ENCODE assay signal across 8 cellular contexts in genomic region chr20:60210779-60211617, GRCh38.
DNase-seq lines count a peak whose midpoint lies in the region; ATAC-seq and TF ChIP-seq lines count a peak whose summit lies in the region.

No MANE protein-coding gene starts in this region.

- WGBS in upper lobe of left lung, 2 donors: 38 to 39% methylated on average over 25 of the region's 25 CpGs

- TF ChIP-seq CTCF in parathyroid adenoma (IDR thresholded peaks at IDR 0.05) (peak; percentile 95), upper lobe of left lung (IDR thresholded peaks at IDR 0.05) (peak; percentile 53 to 84 (median 78))

- no peaks in the 10 kb centered on the region for H3K79me2 ChIP-seq in parathyroid adenoma

- H3K27me3 ChIP-seq in parathyroid adenoma (ENCODE audit: control insufficient read depth, insufficient read depth, low read length) (no peaks in the 10 kb centered on the region), upper lobe of left lung (no peaks in the 10 kb centered on the region)

- ATAC-seq in upper lobe of left lung (ENCODE audit: low FRiP score in 2 of 2): peak; percentile 78 to 86

- peaks cover 35% of the 10 kb centered on the region for H3K4me1 ChIP-seq in parathyroid adenoma
- peaks cover 0 to 5% (median 0%) of the 10 kb centered on the region in 4 donors for H3K4me1 ChIP-seq in upper lobe of left lung

- no peaks in the 10 kb centered on the region for H3K9me3 ChIP-seq in parathyroid adenoma (ENCODE audit: control insufficient read depth, low read length)
- H3K9me3 ChIP-seq in upper lobe of left lung: no peaks in the 10 kb centered on the region

- peak overlapping the region; percentile 75 for H2AFZ ChIP-seq in parathyroid adenoma

- H3K36me3 ChIP-seq in parathyroid adenoma (ENCODE audit: control insufficient read depth, insufficient read depth, low read length): no peaks in the 10 kb centered on the region
- H3K36me3 ChIP-seq in upper lobe of left lung: no peaks in the 10 kb centered on the region

- H3K4me3 ChIP-seq in parathyroid adenoma (ENCODE audit: low read depth, low read length) (no peak overlapping the region), upper lobe of left lung (no peak overlapping the region)

- H3K27ac ChIP-seq in parathyroid adenoma: peak overlapping the region; percentile 93
- H3K27ac ChIP-seq in upper lobe of left lung: no peak overlapping the region

- no peak for TF ChIP-seq POLR2A in upper lobe of left lung (IDR thresholded peaks at IDR 0.05)

- DNase-seq in NCI-H187 (lab: John Stamatoyannopoulos, UW) (peak; percentile 68 to 70), NCI-H187 treated with DMSO at 0.1 percent for 48 hours (lab: John Stamatoyannopoulos, UW) (no peak), HS-5 (ENCODE audit: low read depth) (peak; percentile 25), RPMI8226 (peak; percentile 42), germinal center (ENCODE audit: low spot score) (peak; percentile 27), upper lobe of left lung (peak in 1 of 2 donors; percentile 73)
- DNase-seq in activated naive CD4-positive, alpha-beta T cell (lab: John Stamatoyannopoulos, UW): peak in 3 of 4 experiments; percentile 18 to 48 (median 21)

- H3K9ac ChIP-seq in parathyroid adenoma: no peak overlapping the region

- H3K4me2 ChIP-seq in parathyroid adenoma (ENCODE audit: low read length): no peak overlapping the region

- no peak for TF ChIP-seq EP300 in upper lobe of left lung (IDR thresholded peaks at IDR 0.05)
